ENCODE assay signal across 10 cellular contexts in genomic region chr17:81863123-81863675, GRCh38. TPM values are rescaled to one million over a fixed set of nuclear protein-coding genes. Genes with fewer than 3 reads are reported as not detected.
DNase-seq lines count a peak whose midpoint lies in the region; ATAC-seq, FAIRE-seq and TF ChIP-seq lines count a peak whose summit lies in the region.
"Had no signal": no experiment of that assay in that cellular context is flagged by ENCODE, and none has a peak within 500 bp of the region (broad histone marks: within the 10 kb centered on the region; RNA-seq: fewer than 3 reads in every experiment).

No MANE protein-coding gene starts in this region.

- H3K9me2 ChIP-seq in Karpas-422 (replicated peaks; ENCODE audit: insufficient read depth, low read length) = no peaks in the 10 kb centered on the region

- H3K4me3 ChIP-seq in Karpas-422 (ENCODE audit: low read length) (no peak overlapping the region), astrocyte (ENCODE audit: insufficient read depth, low read depth, low read length) (no peak overlapping the region)
- no peak overlapping the region for H3K4me3 ChIP-seq in naive thymus-derived CD4-positive, alpha-beta T cell (ENCODE audit: low read length)

- H3K27me3 ChIP-seq in Karpas-422 (ENCODE audit: low read length) = no peaks in the 10 kb centered on the region
- H3K27me3 ChIP-seq in astrocyte (ENCODE audit: insufficient read depth, low read length) = no peaks in the 10 kb centered on the region
- no peaks in the 10 kb centered on the region for H3K27me3 ChIP-seq in naive thymus-derived CD4-positive, alpha-beta T cell (ENCODE audit: control insufficient read depth in 2 of 2, insufficient read depth in 2 of 2, low read length in 2 of 2)

- TF ChIP-seq CTCF in C4-2B (conservative IDR thresholded peaks at IDR 0.05) = no peak
- TF ChIP-seq CTCF in astrocyte (IDR thresholded peaks at IDR 0.05; ENCODE audit: insufficient read depth, low read depth, low read length) = no peak

- peak overlapping the region; percentile 78 for H3K27ac Mint-ChIP-seq in astrocyte (ENCODE audit: unreplicated experiment)
- peak overlapping the region; percentile 31 to 86 (median 84) for H3K27ac Mint-ChIP-seq in naive thymus-derived CD4-positive, alpha-beta T cell

- peak overlapping the region; percentile 91 for H3K4me2 ChIP-seq in Karpas-422 (ENCODE audit: low read depth, low read length, poor library complexity, severe bottlenecking)
- peak overlapping the region; percentile 40 for H3K4me2 ChIP-seq in astrocyte (ENCODE audit: low read length)

- peaks cover 7% of the 10 kb centered on the region for H3K36me3 Mint-ChIP-seq in astrocyte (ENCODE audit: low read depth, unreplicated experiment)
- peaks cover 0 to 21% (median 4%) of the 10 kb centered on the region in 5 donors for H3K36me3 Mint-ChIP-seq in naive thymus-derived CD4-positive, alpha-beta T cell

- H3K9me3 ChIP-seq in Karpas-422 (ENCODE audit: low read length) = no peaks in the 10 kb centered on the region
- no peaks in the 10 kb centered on the region for H3K9me3 ChIP-seq in astrocyte (ENCODE audit: insufficient read depth, low read depth, low read length)
- H3K9me3 ChIP-seq in naive thymus-derived CD4-positive, alpha-beta T cell (ENCODE audit: control insufficient read depth in 2 of 3, low read length in 3 of 3) = no peaks in the 10 kb centered on the region

- intact Hi-C loops in naive thymus-derived CD4-positive, alpha-beta T cell (cut with micrococcal nuclease) = loop anchor here (5.0 to 10.0 kb wide), 5 partner anchors 49 to 1408 kb away; partner anchors contain the start of genes ACTG1 (in 1 of the 2), CCDC137 (in 1 of the 2), OXLD1 (in 1 of the 2) and PCYT2 (in 1 of the 2)
- intact Hi-C loops in posterior cingulate gyrus (cut with DNase I) = no loop called here

- H2AFZ ChIP-seq in Karpas-422 (ENCODE audit: low read length) = no peak overlapping the region
- no peak overlapping the region for H2AFZ ChIP-seq in astrocyte (ENCODE audit: low read depth, low read length)

- H3K36me3 ChIP-seq in Karpas-422 (ENCODE audit: insufficient read depth, low read length) = peaks cover 22% of the 10 kb centered on the region; the same call in 1 of the 2 replicates
- peaks cover 5% of the 10 kb centered on the region for H3K36me3 ChIP-seq in astrocyte (ENCODE audit: insufficient read depth, low read length)
- peaks cover 0 to 17% (median 0%) of the 10 kb centered on the region in 3 experiments for H3K36me3 ChIP-seq in naive thymus-derived CD4-positive, alpha-beta T cell (ENCODE audit: control insufficient read depth in 2 of 3, insufficient read depth in 3 of 3, low read length in 3 of 3)

- no peak for DNase-seq in Karpas-422
- DNase-seq in astrocyte (ENCODE audit: low read depth) = no peak
- no peak for DNase-seq in naive thymus-derived CD4-positive, alpha-beta T cell
- no peak for DNase-seq in posterior cingulate gyrus
- DNase-seq: NCI-H526 had no signal

- H3K9ac ChIP-seq in Karpas-422 (ENCODE audit: low read length) (0 out of 2 replicates have a peak overlapping the region, but pooled peaks have one; percentile 12), astrocyte (ENCODE audit: low read length) (peak overlapping the region; percentile 33)

- H3K4me1 Mint-ChIP-seq in astrocyte (ENCODE audit: low read depth, unreplicated experiment) = peaks cover 28% of the 10 kb centered on the region
- H3K4me1 Mint-ChIP-seq in naive thymus-derived CD4-positive, alpha-beta T cell = peaks cover 24 to 53% (median 45%) of the 10 kb centered on the region in 7 donors

- no peak for FAIRE-seq in astrocyte (lab: Jason Lieb, UNC)

- CTCF ChIA-PET in naive thymus-derived CD4-positive, alpha-beta T cell (lab: Charles Lee) = no interaction called here

- H4K20me1 ChIP-seq in Karpas-422 (ENCODE audit: insufficient read depth, low read depth, low read length) (peaks cover 18% of the 10 kb centered on the region), astrocyte (ENCODE audit: insufficient read depth, low read length) (peaks cover 66% of the 10 kb centered on the region)

- POLR2A ChIA-PET in naive thymus-derived CD4-positive, alpha-beta T cell (lab: Charles Lee) = interaction anchor here (0.6 to 3.8 kb wide), 2 partner anchors 8 to 145 kb away, joined by 3 to 62 read pairs; partner anchors contain the start of gene ARHGDIA

- H3K27ac ChIP-seq in C4-2B = 0 out of 2 replicates have a peak overlapping the region, but pooled peaks have one; percentile 96
- H3K27ac ChIP-seq in Karpas-422 (ENCODE audit: low read length) = no peak overlapping the region
- no peak overlapping the region for H3K27ac ChIP-seq in astrocyte (ENCODE audit: low read depth, low read length)
- H3K27ac ChIP-seq in naive thymus-derived CD4-positive, alpha-beta T cell (ENCODE audit: low read depth, low read length) = peak overlapping the region; percentile 20

- H3K4me1 ChIP-seq in Karpas-422 (ENCODE audit: low read length) = peaks cover 44% of the 10 kb centered on the region
- peaks cover 32% of the 10 kb centered on the region for H3K4me1 ChIP-seq in astrocyte (ENCODE audit: insufficient read depth, low read length)
- peaks cover 20 to 30% of the 10 kb centered on the region in 2 donors for H3K4me1 ChIP-seq in naive thymus-derived CD4-positive, alpha-beta T cell (ENCODE audit: control insufficient read depth in 2 of 2, insufficient read depth in 2 of 2, low read length in 2 of 2)

- no peaks in the 10 kb centered on the region for H3K27me3 Mint-ChIP-seq in astrocyte (ENCODE audit: low read depth, unreplicated experiment)
- H3K27me3 Mint-ChIP-seq in naive thymus-derived CD4-positive, alpha-beta T cell = peaks cover 0 to 5% (median 0%) of the 10 kb centered on the region in 5 donors

- peaks cover 51% of the 10 kb centered on the region for H3K79me2 ChIP-seq in Karpas-422 (ENCODE audit: low read length)
- peaks cover 80% of the 10 kb centered on the region for H3K79me2 ChIP-seq in astrocyte (ENCODE audit: insufficient read depth, low read length)

- peak overlapping the region; percentile 87 for H3K4me3 Mint-ChIP-seq in astrocyte (ENCODE audit: unreplicated experiment)
- peak overlapping the region; percentile 15 to 78 (median 66) for H3K4me3 Mint-ChIP-seq in naive thymus-derived CD4-positive, alpha-beta T cell

- H3K9me3 Mint-ChIP-seq in astrocyte (ENCODE audit: unreplicated experiment) = no peaks in the 10 kb centered on the region
- H3K9me3 Mint-ChIP-seq in naive thymus-derived CD4-positive, alpha-beta T cell = peaks cover 0 to 12% (median 0%) of the 10 kb centered on the region in 11 donors

- ATAC-seq in naive thymus-derived CD4-positive, alpha-beta T cell = no peak
- ATAC-seq in GM21825 (IDR thresholded peaks at IDR 0.05; ENCODE audit: unreplicated experiment) (no peak), HG02642 (IDR thresholded peaks at IDR 0.05; ENCODE audit: poor library complexity, unreplicated experiment) (no peak), HG03378 (IDR thresholded peaks at IDR 0.05; ENCODE audit: unreplicated experiment) (no peak)
- ATAC-seq: right cardiac atrium had no signal

RNA-seq across cellular contexts. Expression of gene P4HB, which starts 2.9 kb away (rescaled TPM):
- total RNA-seq in Karpas-422 (2014; rRNA removed; shearing (Covaris generic); ENCODE audit: low replicate concordance) = 175 and 263 TPM in 2 replicates
- 1,268 and 1,504 TPM in 2 replicates for total RNA-seq in astrocyte
- 100 to 1,000 TPM; 188 to 568 (median 304) TPM for total RNA-seq in naive thymus-derived CD4-positive, alpha-beta T cell
- polyA plus RNA-seq in naive thymus-derived CD4-positive, alpha-beta T cell = 100 to 1,000 TPM; 161 to 224 TPM

RNA-seq across cellular contexts. Expression of gene ARHGDIA, which starts 7.9 kb away (rescaled TPM):
- total RNA-seq in Karpas-422 (2014; rRNA removed; shearing (Covaris generic); ENCODE audit: low replicate concordance) = 68.5 and 119 TPM in 2 replicates
- total RNA-seq in astrocyte = 352 and 367 TPM in 2 replicates
- 100 to 1,000 TPM; 308 to 671 (median 465) TPM for total RNA-seq in naive thymus-derived CD4-positive, alpha-beta T cell
- polyA plus RNA-seq in naive thymus-derived CD4-positive, alpha-beta T cell = 100 to 1,000 TPM in 1 of 2 donors, 10 to 100 TPM in 1; 66.5 to 140 TPM

RNA-seq across cellular contexts. Expression of gene ALYREF, which starts 28.2 kb away (rescaled TPM):
- 70.1 and 191 TPM in 2 replicates for total RNA-seq in Karpas-422 (2014; rRNA removed; shearing (Covaris generic); ENCODE audit: low replicate concordance)
- total RNA-seq in astrocyte = 86.4 and 110 TPM in 2 replicates
- 100 to 1,000 TPM in 1 of 5 experiments, 10 to 100 TPM in 4; 38.3 to 159 (median 83.2) TPM for total RNA-seq in naive thymus-derived CD4-positive, alpha-beta T cell
- 10 to 100 TPM; 28.5 to 31.5 TPM for polyA plus RNA-seq in naive thymus-derived CD4-positive, alpha-beta T cell

RNA-seq across cellular contexts. Expression of gene ANAPC11, which starts 28.3 kb away (rescaled TPM):
- 87.1 and 132 TPM in 2 replicates for total RNA-seq in Karpas-422 (2014; rRNA removed; shearing (Covaris generic); ENCODE audit: low replicate concordance)
- 104 and 113 TPM in 2 replicates for total RNA-seq in astrocyte
- 100 to 1,000 TPM in 1 of 5 experiments, 10 to 100 TPM in 4; 30.8 to 106 (median 40.5) TPM for total RNA-seq in naive thymus-derived CD4-positive, alpha-beta T cell
- polyA plus RNA-seq in naive thymus-derived CD4-positive, alpha-beta T cell = 100 to 1,000 TPM; 245 to 278 TPM

RNA-seq across cellular contexts. Expression of gene PPP1R27, which starts 28.3 kb away (rescaled TPM):
- total RNA-seq in Karpas-422 (2014; rRNA removed; shearing (Covaris generic); ENCODE audit: low replicate concordance) = 0.25 TPM in 1 of 2 replicates, not detected in the other
- 0.65 TPM in 1 of 2 replicates, not detected in the other for total RNA-seq in astrocyte
- not detected for total RNA-seq in naive thymus-derived CD4-positive, alpha-beta T cell
- under 1 TPM in 1 of 2 donors, not detected in 1; 0.13 TPM for polyA plus RNA-seq in naive thymus-derived CD4-positive, alpha-beta T cell
- polyA plus RNA-seq: right cardiac atrium had no signal

Comparison
In these comparisons a context has a peak if more than half of its experiments do, and no peak if none do; other contexts are left out.
1. H3K27ac ChIP-seq: peak in C4-2B (single experiment) and naive thymus-derived CD4-positive, alpha-beta T cell (single experiment); none in Karpas-422 (single experiment) and astrocyte (single experiment).